ENCODE assay signal across 1 cellular context in genomic region chr9:98225015-98225442, GRCh38.
A peak's percentile ranks its signal among the peaks of the same experiment; 100 is the strongest.
TF ChIP-seq lines count a peak whose summit lies in the region.

No MANE protein-coding gene starts in this region.

TF ChIP-seq in K562, 482 proteins besides CTCF, POLR2A, EP300 and RAD21 (continued from another document):
- TF ChIP-seq, protein P1, sequence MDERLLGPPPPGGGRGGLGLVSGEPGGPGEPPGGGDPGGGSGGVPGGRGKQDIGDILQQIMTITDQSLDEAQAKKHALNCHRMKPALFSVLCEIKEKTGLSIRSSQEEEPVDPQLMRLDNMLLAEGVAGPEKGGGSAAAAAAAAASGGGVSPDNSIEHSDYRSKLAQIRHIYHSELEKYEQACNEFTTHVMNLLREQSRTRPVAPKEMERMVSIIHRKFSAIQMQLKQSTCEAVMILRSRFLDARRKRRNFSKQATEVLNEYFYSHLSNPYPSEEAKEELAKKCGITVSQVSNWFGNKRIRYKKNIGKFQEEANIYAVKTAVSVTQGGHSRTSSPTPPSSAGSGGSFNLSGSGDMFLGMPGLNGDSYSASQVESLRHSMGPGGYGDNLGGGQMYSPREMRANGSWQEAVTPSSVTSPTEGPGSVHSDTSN (CRISPR knock-in tag; IDR thresholded peaks at IDR 0.05; ENCODE audit: low read depth), result no peak
- TF ChIP-seq, protein P1 (tag; conservative IDR thresholded peaks at IDR 0.05; ENCODE audit: low read depth), result no peak
- TF ChIP-seq ATF6 (CRISPR knock-in tag; IDR thresholded peaks at IDR 0.05) (0 out of 2 replicates have a peak, but pooled peaks have one; percentile 61), VEZF1 (CRISPR knock-in tag; IDR thresholded peaks at IDR 0.05) (peak; percentile 49), BRD9 (IDR thresholded peaks at IDR 0.05; ENCODE audit: low read depth, partially characterized antibody) (peak; percentile 47), ZNF592 (IDR thresholded peaks at IDR 0.05) (peak; percentile 89), TAF7 (tag; IDR thresholded peaks at IDR 0.05) (no peak)
- TF ChIP-seq, protein P2, sequence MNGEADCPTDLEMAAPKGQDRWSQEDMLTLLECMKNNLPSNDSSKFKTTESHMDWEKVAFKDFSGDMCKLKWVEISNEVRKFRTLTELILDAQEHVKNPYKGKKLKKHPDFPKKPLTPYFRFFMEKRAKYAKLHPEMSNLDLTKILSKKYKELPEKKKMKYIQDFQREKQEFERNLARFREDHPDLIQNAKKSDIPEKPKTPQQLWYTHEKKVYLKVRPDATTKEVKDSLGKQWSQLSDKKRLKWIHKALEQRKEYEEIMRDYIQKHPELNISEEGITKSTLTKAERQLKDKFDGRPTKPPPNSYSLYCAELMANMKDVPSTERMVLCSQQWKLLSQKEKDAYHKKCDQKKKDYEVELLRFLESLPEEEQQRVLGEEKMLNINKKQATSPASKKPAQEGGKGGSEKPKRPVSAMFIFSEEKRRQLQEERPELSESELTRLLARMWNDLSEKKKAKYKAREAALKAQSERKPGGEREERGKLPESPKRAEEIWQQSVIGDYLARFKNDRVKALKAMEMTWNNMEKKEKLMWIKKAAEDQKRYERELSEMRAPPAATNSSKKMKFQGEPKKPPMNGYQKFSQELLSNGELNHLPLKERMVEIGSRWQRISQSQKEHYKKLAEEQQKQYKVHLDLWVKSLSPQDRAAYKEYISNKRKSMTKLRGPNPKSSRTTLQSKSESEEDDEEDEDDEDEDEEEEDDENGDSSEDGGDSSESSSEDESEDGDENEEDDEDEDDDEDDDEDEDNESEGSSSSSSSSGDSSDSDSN (IDR thresholded peaks at IDR 0.05; ENCODE audit: borderline replicate concordance in 1 of 2, low read depth in 2 of 2, low read length in 2 of 2), result no peak
